ENCODE assay signal across 20 cellular contexts in genomic region chr3:157471051-157471450, GRCh38. TPM values are rescaled to one million over a fixed set of nuclear protein-coding genes. Genes with fewer than 3 reads are reported as not detected.
A peak's percentile ranks its signal among the peaks of the same experiment; 100 is the strongest.
DNase-seq lines count a peak whose midpoint lies in the region; FAIRE-seq and TF ChIP-seq lines count a peak whose summit lies in the region.
"Had no signal": no experiment of that assay in that cellular context is flagged by ENCODE, and none has a peak within 500 bp of the region (broad histone marks: within the 10 kb centered on the region; RNA-seq: fewer than 3 reads in every experiment).

No MANE protein-coding gene starts in this region.

- no peak overlapping the region for H3K4me3 ChIP-seq in endothelial cell of umbilical vein (replicated peaks in 1 of 3; ENCODE audit: insufficient read depth in 1 of 3, low read depth in 1 of 3, low read length in 3 of 3)
- H3K4me3 ChIP-seq in CD4-positive, alpha-beta memory T cell (ENCODE audit: low read length in 2 of 2): no peak overlapping the region
- H3K4me3 ChIP-seq: BLaER1, GM12878 had no signal

- no peak for TF ChIP-seq CTCF in 22Rv1 (IDR thresholded peaks at IDR 0.05)
- no peak for TF ChIP-seq CTCF in VCaP (conservative IDR thresholded peaks at IDR 0.05)
- TF ChIP-seq CTCF in endothelial cell of umbilical vein (IDR thresholded peaks at IDR 0.05; ENCODE audit: extremely low read depth in 1 of 2, insufficient read depth in 1 of 2, low read depth in 1 of 2, low read length in 2 of 2): no peak

- H3K27ac ChIP-seq in 22Rv1 (peak overlapping the region; percentile 59; the same call in 1 of the 2 replicates), VCaP (peak overlapping the region; percentile 95), endothelial cell of umbilical vein (ENCODE audit: insufficient read depth, low read depth, low read length) (no peak overlapping the region), caudate nucleus (ENCODE audit: low read depth, low read length) (no peak overlapping the region)
- H3K27ac ChIP-seq in CD4-positive, alpha-beta memory T cell (ENCODE audit: low read depth, low read length): no peak overlapping the region
- H3K27ac ChIP-seq: BLaER1 had no signal

- no peak for TF ChIP-seq POLR2A in endothelial cell of umbilical vein (IDR thresholded peaks at IDR 0.05; ENCODE audit: low read depth, low read length)

- POLR2A ChIA-PET in endothelial cell of umbilical vein (lab: Charles Lee): no interaction called here
- POLR2A ChIA-PET in CD4-positive, alpha-beta memory T cell (lab: Charles Lee; ENCODE audit: partially characterized antibody): no interaction called here

- H3K27me3 Mint-ChIP-seq in CD4-positive, alpha-beta memory T cell: no peaks in the 10 kb centered on the region

- H3K27me3 ChIP-seq in endothelial cell of umbilical vein (ENCODE audit: control insufficient read depth in 2 of 2, insufficient read depth in 2 of 2, low read length in 2 of 2): no peaks in the 10 kb centered on the region
- no peaks in the 10 kb centered on the region for H3K27me3 ChIP-seq in CD4-positive, alpha-beta memory T cell (ENCODE audit: insufficient read depth, low read length)
- H3K27me3 ChIP-seq: BLaER1 had no signal

- H3K4me1 Mint-ChIP-seq in CD4-positive, alpha-beta memory T cell: no peaks in the 10 kb centered on the region
- H3K4me1 Mint-ChIP-seq: H9 had no signal

- no peaks in the 10 kb centered on the region for H3K9me1 ChIP-seq in endothelial cell of umbilical vein (replicated peaks; ENCODE audit: control insufficient read depth, extremely low read depth, insufficient read depth, low read length)

- H3K4me3 Mint-ChIP-seq in CD4-positive, alpha-beta memory T cell: no peak overlapping the region
- H3K4me3 Mint-ChIP-seq: CD8-positive, alpha-beta T cell; H9 had no signal

- H3K79me2 ChIP-seq in endothelial cell of umbilical vein (ENCODE audit: control insufficient read depth, insufficient read depth, low read length): peaks cover 52% of the 10 kb centered on the region

- no peak overlapping the region for H3K27ac Mint-ChIP-seq in CD4-positive, alpha-beta memory T cell
- H3K27ac Mint-ChIP-seq: CD14-positive monocyte; CD8-positive, alpha-beta T cell; H9 had no signal

- no peaks in the 10 kb centered on the region for H3K9me3 ChIP-seq in endothelial cell of umbilical vein (replicated peaks; ENCODE audit: control insufficient read depth, insufficient read depth, low read length)
- no peaks in the 10 kb centered on the region for H3K9me3 ChIP-seq in CD4-positive, alpha-beta memory T cell (ENCODE audit: control insufficient read depth in 1 of 2, low read length in 2 of 2)
- H3K9me3 ChIP-seq: BLaER1 had no signal

- CTCF ChIA-PET in endothelial cell of umbilical vein (lab: Charles Lee): interaction anchor here (1.1 kb wide), 1 partner anchor 62 kb away, joined by 3 read pairs; no protein-coding TSS in a partner anchor
- CTCF ChIA-PET in CD4-positive, alpha-beta memory T cell (lab: Charles Lee; ENCODE audit: partially characterized antibody): no interaction called here

- no peak overlapping the region for H3K9ac ChIP-seq in endothelial cell of umbilical vein (replicated peaks; ENCODE audit: extremely low read depth, insufficient read depth, low read length)
- H3K9ac ChIP-seq: BLaER1 had no signal

- H3K4me2 ChIP-seq in endothelial cell of umbilical vein (ENCODE audit: insufficient read depth, low read length): no peak overlapping the region
- H3K4me2 ChIP-seq: BLaER1 had no signal

- DNase-seq in endothelial cell of umbilical vein (ENCODE audit: low read depth, low spot score) (peak; percentile 11), iris pigment epithelial cell (ENCODE audit: low read depth) (peak; percentile 25), caudate nucleus (lab: John Stamatoyannopoulos, UW) (no peak), DMS153 (lab: John Stamatoyannopoulos, UW) (no peak)
- DNase-seq in CD4-positive, alpha-beta memory T cell: no peak
- DNase-seq in stimulated activated CD8-positive, alpha-beta memory T cell treated with anti-CD3 and anti-CD28 coated beads, Interleukin-4, amount 100 ng/mL, for 48 hours: no peak
- DNase-seq: 8988T; Calu3; CD8-positive, alpha-beta T cell; DMS53; DND-41; EL; H9 had no signal

- dilution Hi-C loops in endothelial cell of umbilical vein (cut with MboI; ENCODE audit: extremely low pct_ligation_motif_present, low sequenced_read_pairs): no loop called here

- no TSS peak for BruUV-seq in endothelial cell of umbilical vein (replicated peaks; lab: Mats Ljungman, UMichigan)

- no peaks in the 10 kb centered on the region for H4K20me1 ChIP-seq in endothelial cell of umbilical vein (replicated peaks; ENCODE audit: control insufficient read depth, extremely low read depth, insufficient read depth, low read length)
- H4K20me1 ChIP-seq: BLaER1 had no signal

- intact Hi-C loops in endothelial cell of umbilical vein (cut with micrococcal nuclease): no loop called here
- intact Hi-C loops in CD4-positive, alpha-beta memory T cell (cut with micrococcal nuclease): no loop called here

- H3K36me3 Mint-ChIP-seq in CD4-positive, alpha-beta memory T cell: no peaks in the 10 kb centered on the region
- H3K36me3 Mint-ChIP-seq: CD8-positive, alpha-beta T cell had no signal

- H3K4me1 ChIP-seq in endothelial cell of umbilical vein (ENCODE audit: control insufficient read depth, extremely low read depth, insufficient read depth, low read length): peaks cover 15% of the 10 kb centered on the region
- H3K4me1 ChIP-seq in CD4-positive, alpha-beta memory T cell (ENCODE audit: insufficient read depth, low read length): no peaks in the 10 kb centered on the region
- H3K4me1 ChIP-seq: BLaER1 had no signal

- no peak for FAIRE-seq in endothelial cell of umbilical vein (lab: Jason Lieb, UNC)
- FAIRE-seq: GM12878, H1 had no signal

- H3K9me3 Mint-ChIP-seq in CD4-positive, alpha-beta memory T cell: peaks cover 0 to 2% (median 0%) of the 10 kb centered on the region in 8 donors
- H3K9me3 Mint-ChIP-seq: CD8-positive, alpha-beta T cell; H9 had no signal

- H3K36me3 ChIP-seq in endothelial cell of umbilical vein (ENCODE audit: control insufficient read depth in 2 of 2, extremely low read depth in 1 of 2, insufficient read depth in 2 of 2, low read length in 2 of 2): peaks cover 0 to 12% of the 10 kb centered on the region in 2 experiments
- H3K36me3 ChIP-seq in CD4-positive, alpha-beta memory T cell (ENCODE audit: insufficient read depth, low read length): no peaks in the 10 kb centered on the region
- H3K36me3 ChIP-seq: BLaER1 had no signal

- no peak overlapping the region for H2AFZ ChIP-seq in endothelial cell of umbilical vein (ENCODE audit: low read depth, low read length)

TF ChIP-seq in endothelial cell of umbilical vein, 7 proteins besides CTCF, POLR2A, EP300 and RAD21:
- no peak for TF ChIP-seq EZH2 (IDR thresholded peaks at IDR 0.05; ENCODE audit: borderline replicate concordance, low read depth, low read length, severe bottlenecking)
- TF ChIP-seq, protein P1, sequence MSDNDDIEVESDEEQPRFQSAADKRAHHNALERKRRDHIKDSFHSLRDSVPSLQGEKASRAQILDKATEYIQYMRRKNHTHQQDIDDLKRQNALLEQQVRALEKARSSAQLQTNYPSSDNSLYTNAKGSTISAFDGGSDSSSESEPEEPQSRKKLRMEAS (IDR thresholded peaks at IDR 0.05; ENCODE audit: insufficient read depth, insufficient read length): no peak
- TF ChIP-seq MYC (IDR thresholded peaks at IDR 0.05; ENCODE audit: low read depth, low read length): no peak
- no peak for TF ChIP-seq GATA2 (IDR thresholded peaks at IDR 0.05; ENCODE audit: insufficient read depth, insufficient read length, low read depth, low read length)
TF ChIP-seq in endothelial cell of umbilical vein: peak in this region for 0.

RNA-seq across cellular contexts. Expression of gene VEPH1, which starts 32.2 kb away (rescaled TPM):
- 136 and 142 TPM in 2 replicates for total RNA-seq in endothelial cell of umbilical vein
- 36.7 and 42.9 TPM in 2 replicates for polyA plus RNA-seq in endothelial cell of umbilical vein
- 58.8 and 61.9 TPM in 2 replicates for polyA plus RNA-seq in endothelial cell of umbilical vein (2011; cell fraction: cytosol; rRNA removed)
- polyA plus RNA-seq in endothelial cell of umbilical vein (2011; cell fraction: nucleus; rRNA removed): 103 and 121 TPM in 2 replicates
- polyA plus RNA-seq in endothelial cell of umbilical vein (2012): 116 and 257 TPM in 2 replicates
- polyA minus RNA-seq in endothelial cell of umbilical vein: 178 and 183 TPM in 2 replicates
- polyA minus RNA-seq in endothelial cell of umbilical vein (2011; cell fraction: cytosol; rRNA and poly(A)+ RNA removed): 6.1 TPM
- polyA minus RNA-seq in endothelial cell of umbilical vein (2011; cell fraction: nucleus; rRNA and poly(A)+ RNA removed): 416 and 737 TPM in 2 replicates
- not detected for total RNA-seq in CD4-positive, alpha-beta memory T cell
- not detected for polyA plus RNA-seq in CD4-positive, alpha-beta memory T cell
- total RNA-seq: CD8-positive, alpha-beta T cell; HT-29 had no signal

RNA-seq across cellular contexts. Expression of gene PTX3, which starts 34.4 kb away (rescaled TPM):
- 149 and 172 TPM in 2 replicates for total RNA-seq in endothelial cell of umbilical vein
- polyA plus RNA-seq in endothelial cell of umbilical vein: 122 and 131 TPM in 2 replicates
- polyA plus RNA-seq in endothelial cell of umbilical vein (2011; cell fraction: cytosol; rRNA removed): 157 and 193 TPM in 2 replicates
- polyA plus RNA-seq in endothelial cell of umbilical vein (2011; cell fraction: nucleus; rRNA removed): 90.1 and 137 TPM in 2 replicates
- polyA plus RNA-seq in endothelial cell of umbilical vein (2012): 252 and 339 TPM in 2 replicates
- 178 and 192 TPM in 2 replicates for polyA minus RNA-seq in endothelial cell of umbilical vein
- 0.51 TPM for polyA minus RNA-seq in endothelial cell of umbilical vein (2011; cell fraction: cytosol; rRNA and poly(A)+ RNA removed)
- 35.4 and 48.3 TPM in 2 replicates for polyA minus RNA-seq in endothelial cell of umbilical vein (2011; cell fraction: nucleus; rRNA and poly(A)+ RNA removed)
- under 1 TPM; 0.22 to 0.23 TPM for total RNA-seq in CD4-positive, alpha-beta memory T cell
- polyA plus RNA-seq in CD4-positive, alpha-beta memory T cell: not detected
- total RNA-seq: CD8-positive, alpha-beta T cell; GM12878; HT-29 had no signal

Comparison
In these comparisons a context has a peak if more than half of its experiments do, and no peak if none do; other contexts are left out.
1. H3K27ac ChIP-seq: peak in 22Rv1 (single experiment) and VCaP (single experiment); none in endothelial cell of umbilical vein (single experiment), caudate nucleus (single experiment) and CD4-positive, alpha-beta memory T cell (single experiment).
2. DNase-seq: peak in endothelial cell of umbilical vein (single experiment) and iris pigment epithelial cell (single experiment); none in caudate nucleus (0 of 61), CD4-positive, alpha-beta memory T cell (0 of 5), DMS153 (single experiment) and stimulated activated CD8-positive, alpha-beta memory T cell treated with anti-CD3 and anti-CD28 coated beads, Interleukin-4, amount 100 ng/mL, for 48 hours (single experiment).
3. RNA of gene VEPH1, which starts 32.2 kb away (total RNA-seq): 136 to 142 TPM in endothelial cell of umbilical vein; not detected in CD4-positive, alpha-beta memory T cell; every median in the first group is over 100 times any median in the second.
4. RNA of gene PTX3, which starts 34.4 kb away (total RNA-seq): 149 to 172 TPM in endothelial cell of umbilical vein; 0.22 to 0.23 TPM in CD4-positive, alpha-beta memory T cell; every median in the first group is over 100 times any median in the second.